In genomic region chr5:32298056-32298420, GRCh38 we compare ENCODE assay signal across 1 cellular context.
TF ChIP-seq lines count a peak whose summit lies in the region.

No MANE protein-coding gene starts in this region.

TF ChIP-seq in GM12878, 131 proteins besides CTCF, POLR2A, EP300 and RAD21:
- TF ChIP-seq HDAC6 (IDR thresholded peaks at IDR 0.05; ENCODE audit: unreplicated experiment) (no peak), PAX5 (IDR thresholded peaks at IDR 0.05; ENCODE audit: borderline replicate concordance, low read depth, low read length) (0 out of 2 replicates have a peak, but pooled peaks have one; percentile 9), RUNX3 (IDR thresholded peaks at IDR 0.05; ENCODE audit: low read length) (peak; percentile 68), PBX3 (IDR thresholded peaks at IDR 0.05; ENCODE audit: insufficient replicate concordance, low read depth, low read length) (no peak), IKZF2 (IDR thresholded peaks at IDR 0.05) (peak in 1 of 2 experiments; percentile 20; a peak in 1 of 4 replicates), NR2C1 (IDR thresholded peaks at IDR 0.05) (no peak), SREBF2 (IDR thresholded peaks at IDR 0.05; ENCODE audit: low read length) (no peak), BHLHE40 (IDR thresholded peaks at IDR 0.05; ENCODE audit: borderline replicate concordance in 1 of 2, low read depth in 2 of 2, low read length in 1 of 2) (0 out of 4 replicates have a peak, but pooled peaks of 1 of the 2 experiments have one; percentile 8), NFIC (IDR thresholded peaks at IDR 0.05; ENCODE audit: low read depth, low read length) (no peak), ZSCAN29 (IDR thresholded peaks at IDR 0.05) (no peak), STAT3 (IDR thresholded peaks at IDR 0.05; ENCODE audit: low read depth, low read length) (no peak), FOS (IDR thresholded peaks at IDR 0.05; ENCODE audit: borderline replicate concordance, extremely low read depth, insufficient read length) (no peak), E2F4 (IDR thresholded peaks at IDR 0.05; ENCODE audit: low read depth, low read length) (no peak), IKZF1 (conservative IDR thresholded peaks at IDR 0.05) (peak; percentile 32), NR2F1 (conservative IDR thresholded peaks at IDR 0.05) (no peak), TCF12 (IDR thresholded peaks at IDR 0.05; ENCODE audit: low read depth, low read length) (no peak), IRF3 (IDR thresholded peaks at IDR 0.05) (no peak), BCLAF1 (IDR thresholded peaks at IDR 0.05) (no peak), CEBPB (IDR thresholded peaks at IDR 0.05; ENCODE audit: borderline replicate concordance in 1 of 2, low read depth in 2 of 2, low read length in 2 of 2) (no peak), EGR1 (IDR thresholded peaks at IDR 0.05; ENCODE audit: borderline replicate concordance in 1 of 2, low read depth in 2 of 2, low read length in 2 of 2) (0 out of 3 replicates have a peak, but pooled peaks of 1 of the 2 experiments have one; percentile 33)
- TF ChIP-seq, protein P1, sequence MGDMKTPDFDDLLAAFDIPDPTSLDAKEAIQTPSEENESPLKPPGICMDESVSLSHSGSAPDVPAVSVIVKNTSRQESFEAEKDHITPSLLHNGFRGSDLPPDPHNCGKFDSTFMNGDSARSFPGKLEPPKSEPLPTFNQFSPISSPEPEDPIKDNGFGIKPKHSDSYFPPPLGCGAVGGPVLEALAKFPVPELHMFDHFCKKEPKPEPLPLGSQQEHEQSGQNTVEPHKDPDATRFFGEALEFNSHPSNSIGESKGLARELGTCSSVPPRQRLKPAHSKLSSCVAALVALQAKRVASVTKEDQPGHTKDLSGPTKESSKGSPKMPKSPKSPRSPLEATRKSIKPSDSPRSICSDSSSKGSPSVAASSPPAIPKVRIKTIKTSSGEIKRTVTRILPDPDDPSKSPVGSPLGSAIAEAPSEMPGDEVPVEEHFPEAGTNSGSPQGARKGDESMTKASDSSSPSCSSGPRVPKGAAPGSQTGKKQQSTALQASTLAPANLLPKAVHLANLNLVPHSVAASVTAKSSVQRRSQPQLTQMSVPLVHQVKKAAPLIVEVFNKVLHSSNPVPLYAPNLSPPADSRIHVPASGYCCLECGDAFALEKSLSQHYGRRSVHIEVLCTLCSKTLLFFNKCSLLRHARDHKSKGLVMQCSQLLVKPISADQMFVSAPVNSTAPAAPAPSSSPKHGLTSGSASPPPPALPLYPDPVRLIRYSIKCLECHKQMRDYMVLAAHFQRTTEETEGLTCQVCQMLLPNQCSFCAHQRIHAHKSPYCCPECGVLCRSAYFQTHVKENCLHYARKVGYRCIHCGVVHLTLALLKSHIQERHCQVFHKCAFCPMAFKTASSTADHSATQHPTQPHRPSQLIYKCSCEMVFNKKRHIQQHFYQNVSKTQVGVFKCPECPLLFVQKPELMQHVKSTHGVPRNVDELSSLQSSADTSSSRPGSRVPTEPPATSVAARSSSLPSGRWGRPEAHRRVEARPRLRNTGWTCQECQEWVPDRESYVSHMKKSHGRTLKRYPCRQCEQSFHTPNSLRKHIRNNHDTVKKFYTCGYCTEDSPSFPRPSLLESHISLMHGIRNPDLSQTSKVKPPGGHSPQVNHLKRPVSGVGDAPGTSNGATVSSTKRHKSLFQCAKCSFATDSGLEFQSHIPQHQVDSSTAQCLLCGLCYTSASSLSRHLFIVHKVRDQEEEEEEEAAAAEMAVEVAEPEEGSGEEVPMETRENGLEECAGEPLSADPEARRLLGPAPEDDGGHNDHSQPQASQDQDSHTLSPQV (IDR thresholded peaks at IDR 0.05) = no peak
- TF ChIP-seq, protein P2, sequence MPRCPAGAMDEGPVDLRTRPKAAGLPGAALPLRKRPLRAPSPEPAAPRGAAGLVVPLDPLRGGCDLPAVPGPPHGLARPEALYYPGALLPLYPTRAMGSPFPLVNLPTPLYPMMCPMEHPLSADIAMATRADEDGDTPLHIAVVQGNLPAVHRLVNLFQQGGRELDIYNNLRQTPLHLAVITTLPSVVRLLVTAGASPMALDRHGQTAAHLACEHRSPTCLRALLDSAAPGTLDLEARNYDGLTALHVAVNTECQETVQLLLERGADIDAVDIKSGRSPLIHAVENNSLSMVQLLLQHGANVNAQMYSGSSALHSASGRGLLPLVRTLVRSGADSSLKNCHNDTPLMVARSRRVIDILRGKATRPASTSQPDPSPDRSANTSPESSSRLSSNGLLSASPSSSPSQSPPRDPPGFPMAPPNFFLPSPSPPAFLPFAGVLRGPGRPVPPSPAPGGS (IDR thresholded peaks at IDR 0.05; ENCODE audit: borderline replicate concordance, insufficient read depth, low read depth, low read length, poor library complexity, severe bottlenecking) = no peak
